18 cellular contexts compared by ENCODE assay signal in the genomic region with DNA sequence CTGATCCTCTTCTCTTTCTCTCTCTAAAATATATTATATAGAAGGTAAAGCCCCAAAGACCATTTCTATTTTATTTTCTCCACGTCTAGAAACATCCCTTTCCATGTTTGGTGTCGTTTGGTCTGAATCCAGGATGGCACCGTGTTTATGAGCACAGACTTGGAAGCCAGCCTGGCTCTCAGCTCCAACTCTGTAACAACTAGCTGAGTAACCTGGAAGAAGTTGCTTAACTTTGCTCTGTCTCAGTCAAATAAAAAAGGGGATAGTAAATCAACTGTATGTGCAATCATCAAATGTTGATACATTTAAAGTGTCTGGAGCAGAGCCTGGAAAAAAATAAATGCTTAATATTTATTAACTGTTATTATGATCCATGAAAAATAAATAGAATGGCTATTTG.
DNase-seq lines count a peak whose midpoint lies in the region; ATAC-seq, FAIRE-seq and TF ChIP-seq lines count a peak whose summit lies in the region.
"Had no signal": no experiment of that assay in that cellular context is flagged by ENCODE, and none has a peak within 500 bp of the region (broad histone marks: within the 10 kb centered on the region; RNA-seq: fewer than 3 reads in every experiment).

No MANE protein-coding gene starts in this region.

- no TSS peak for BruUV-seq in K562 (replicated peaks; lab: Mats Ljungman, UMichigan)

- no peaks in the 10 kb centered on the region for H3K9me1 ChIP-seq in K562 (ENCODE audit: control insufficient read depth, insufficient read depth, low read length)

- DNase-seq in LNCaP clone FGC (ENCODE audit: low read depth) (peak; percentile 86), K562 (ENCODE audit: extremely low read depth in 1 of 4, low spot score in 3 of 4) (no peak), omental fat pad (ENCODE audit: low spot score) (no peak), transverse colon (peak; percentile 14), NCI-H510A treated with DMSO at 0.1 percent for 48 hours (lab: John Stamatoyannopoulos, UW) (no peak), AG20443 (ENCODE audit: low spot score) (no peak), Right ventricle myocardium inferior (ENCODE audit: missing footprints) (no peak), cortex of kidney (lab: John Stamatoyannopoulos, UW) (no peak)
- DNase-seq: ACHN, EL, NCI-H1105, NCI-H146, NCI-H2029, NCI-H2171, NCI-H345, NCI-H524 treated with DMSO at 0.1 percent for 48 hours, Peyer's patch, Right ventricle myocardium superior had no signal

- 33% methylated on average over 3 of the region's 3 CpGs for WGBS in K562 (ENCODE audit: insufficient coverage, low coverage, missing lambda C conversion rate)
- 22 to 34% methylated on average over 3 of the region's 3 CpGs for WGBS in transverse colon (ENCODE audit: low coverage in 1 of 2), 2 donors

- CTCF ChIA-PET in K562 (lab: Yijun Ruan, JAX; ENCODE audit: low intra/inter-chr PET ratio) = no interaction called here

- in situ Hi-C loops in K562 (cut with MboI) = no loop called here
- in situ Hi-C loops in transverse colon (cut with MboI; ENCODE audit: low pct_ligation_motif_present in 1 of 4, low pct_unique_long_range_greater_than_20kb in 1 of 4, low sequenced_read_pairs in 3 of 4) = no loop called here

- H3K9me3 ChIP-seq in K562 (replicated peaks; ENCODE audit: control insufficient read depth, insufficient read depth, low read depth, low read length) (0 out of 2 replicates have a peak, but pooled peaks cover 7% of the 10 kb centered on the region), transverse colon (peaks cover 0 to 8% of the 10 kb centered on the region in 2 donors)
- H3K9me3 ChIP-seq: Peyer's patch had no signal

- no peak overlapping the region for H3K27ac ChIP-seq in K562 (ENCODE audit: extremely low read depth, low read depth, low read length)
- H3K27ac ChIP-seq in transverse colon = no peak overlapping the region
- H3K27ac ChIP-seq: Peyer's patch had no signal

- TF ChIP-seq CTCF in LNCaP clone FGC (IDR thresholded peaks at IDR 0.05; ENCODE audit: control insufficient read depth, extremely low read depth, insufficient read depth) (no peak), K562 (IDR thresholded peaks at IDR 0.05 in 2 of 3, conservative IDR thresholded peaks at IDR 0.05 in 1 of 3; ENCODE audit: insufficient read depth in 2 of 3, low read depth in 1 of 3, low read length in 3 of 3) (no peak), omental fat pad (IDR thresholded peaks at IDR 0.05) (no peak), transverse colon (IDR thresholded peaks at IDR 0.05) (no peak)

- no peak overlapping the region for H3K4me3 ChIP-seq in LNCaP clone FGC (ENCODE audit: low read depth, low read length)
- H3K4me3 ChIP-seq in K562 = no peak overlapping the region
- no peak overlapping the region for H3K4me3 ChIP-seq in transverse colon
- H3K4me3 ChIP-seq: Peyer's patch had no signal

- H3K36me3 ChIP-seq in K562 (ENCODE audit: control insufficient read depth, insufficient read depth, low read length) (no peaks in the 10 kb centered on the region), transverse colon (no peaks in the 10 kb centered on the region)
- H3K36me3 ChIP-seq: Peyer's patch had no signal

- peaks cover 4% of the 10 kb centered on the region for H3K79me2 ChIP-seq in K562 (ENCODE audit: control insufficient read depth, insufficient read depth, low read length)

- no peak overlapping the region for H3K4me2 ChIP-seq in K562 (ENCODE audit: insufficient read depth, low read length)

- peak overlapping the region; percentile 75 for H2AFZ ChIP-seq in K562 (ENCODE audit: low read depth, low read length)

- ATAC-seq in K562 (no peak), omental fat pad (ENCODE audit: low FRiP score) (peak; percentile 73), Right ventricle myocardium inferior (no peak)

- intact Hi-C loops in K562 (cut with micrococcal nuclease) = no loop called here
- intact Hi-C loops in transverse colon (cut with DNase I; ENCODE audit: low total_unique reads) = no loop called here
- intact Hi-C loops in Right ventricle myocardium inferior (cut with DNase I) = no loop called here

- no peak for TF ChIP-seq POLR2A in K562 (conservative IDR thresholded peaks at IDR 0.05)
- TF ChIP-seq POLR2A in transverse colon (IDR thresholded peaks at IDR 0.05) = no peak

- POLR2A ChIA-PET in K562 (lab: Yijun Ruan, JAX) = interaction anchor here (0.9 to 1.1 kb wide), 2 partner anchors 10 to 12 kb away, joined by 3 read pairs; no protein-coding TSS in a partner anchor

- TF ChIP-seq EP300 in K562 (IDR thresholded peaks at IDR 0.05; ENCODE audit: low read length) (no peak), transverse colon (IDR thresholded peaks at IDR 0.05; ENCODE audit: low read depth) (no peak)

- H3K27me3 ChIP-seq in K562 (ENCODE audit: control insufficient read depth in 2 of 2, insufficient read depth in 2 of 2, low read length in 2 of 2) (no peaks in the 10 kb centered on the region), transverse colon (no peaks in the 10 kb centered on the region)
- H3K27me3 ChIP-seq: Peyer's patch had no signal

- H4K20me1 ChIP-seq in K562 (replicated peaks; ENCODE audit: control insufficient read depth, insufficient read depth, low read length) = no peaks in the 10 kb centered on the region

- no peak overlapping the region for H3K9ac ChIP-seq in K562 (ENCODE audit: insufficient read depth in 1 of 2, low read depth in 2 of 2, low read length in 2 of 2)

- no peak for TF ChIP-seq RAD21 in K562 (CRISPR knock-in tag; conservative IDR thresholded peaks at IDR 0.05 in 1 of 2, IDR thresholded peaks at IDR 0.05 in 1 of 2)

- no peak for FAIRE-seq in K562 (lab: Jason Lieb, UNC)

- H3K4me1 ChIP-seq in K562 (replicated peaks in 1 of 2; ENCODE audit: control insufficient read depth in 2 of 2, insufficient read depth in 2 of 2, low read length in 2 of 2) (peaks cover 9 to 13% of the 10 kb centered on the region in 2 experiments; a peak in 4 of 5 replicates), transverse colon (no peaks in the 10 kb centered on the region)

TF ChIP-seq in K562, 482 proteins besides CTCF, POLR2A, EP300 and RAD21:
- TF ChIP-seq, protein P1, sequence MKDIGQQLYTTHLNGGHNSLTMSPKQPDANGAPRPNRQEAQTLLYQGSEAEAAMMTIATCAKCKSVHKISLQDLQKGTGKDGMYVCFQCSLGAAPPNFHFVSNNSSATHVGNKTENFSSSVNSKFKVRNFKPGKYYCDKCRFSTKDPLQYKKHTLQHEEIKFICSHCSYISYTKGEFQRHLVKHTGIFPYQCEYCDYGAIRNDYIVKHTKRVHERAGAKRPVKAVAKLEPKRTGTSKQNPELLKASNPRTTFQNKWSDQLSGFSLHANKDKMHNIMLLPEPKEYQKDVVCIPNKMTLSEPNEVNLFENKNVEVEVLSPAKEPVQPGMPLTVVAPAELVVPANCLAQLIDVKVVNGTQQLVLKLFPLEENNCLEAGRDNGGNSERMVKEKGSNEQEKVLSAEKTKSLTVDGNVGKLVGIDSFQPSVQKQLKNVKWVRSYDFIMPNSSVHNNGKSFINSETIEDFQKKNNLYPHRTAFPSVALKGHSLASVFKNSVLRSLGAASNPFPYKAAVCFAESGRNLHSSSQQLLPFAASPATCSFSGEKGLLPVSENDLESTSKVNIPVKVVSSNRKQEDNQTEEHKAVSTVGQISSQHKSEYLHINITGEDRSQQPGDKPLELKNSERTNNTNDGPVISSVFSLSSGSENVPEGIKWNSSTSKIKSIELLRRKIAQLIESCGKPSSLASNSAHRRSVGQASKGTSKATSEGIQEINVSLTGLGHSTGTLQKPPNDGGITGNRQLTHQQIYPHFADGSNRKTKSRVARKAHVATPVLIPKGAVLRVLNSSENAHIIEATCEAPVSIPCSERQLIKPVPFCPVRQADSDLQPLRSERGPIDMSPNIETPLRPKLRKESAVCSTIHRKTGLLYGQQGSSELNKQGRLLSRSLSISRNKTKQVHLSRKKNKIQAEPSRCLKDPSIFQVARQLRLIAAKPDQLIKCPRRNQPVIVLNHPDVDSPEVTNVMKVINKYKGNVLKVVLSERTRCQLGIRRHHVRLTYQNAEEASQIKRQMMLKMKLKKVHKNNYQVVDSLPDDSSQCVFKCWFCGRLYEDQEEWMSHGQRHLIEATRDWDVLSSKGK (CRISPR knock-in tag; IDR thresholded peaks at IDR 0.05) = no peak
- TF ChIP-seq POU5F1 (IDR thresholded peaks at IDR 0.05; ENCODE audit: borderline replicate concordance, low read depth, low read length, partially characterized antibody) = no peak
- TF ChIP-seq SREBF1 (IDR thresholded peaks at IDR 0.05; ENCODE audit: borderline replicate concordance, low read depth, low read length) = no peak
- no peak for TF ChIP-seq NR3C1 (CRISPR knock-in tag; IDR thresholded peaks at IDR 0.05)
- no peak for TF ChIP-seq ETV5 (CRISPR knock-in tag; IDR thresholded peaks at IDR 0.05; ENCODE audit: low read depth)
- TF ChIP-seq, protein P2, sequence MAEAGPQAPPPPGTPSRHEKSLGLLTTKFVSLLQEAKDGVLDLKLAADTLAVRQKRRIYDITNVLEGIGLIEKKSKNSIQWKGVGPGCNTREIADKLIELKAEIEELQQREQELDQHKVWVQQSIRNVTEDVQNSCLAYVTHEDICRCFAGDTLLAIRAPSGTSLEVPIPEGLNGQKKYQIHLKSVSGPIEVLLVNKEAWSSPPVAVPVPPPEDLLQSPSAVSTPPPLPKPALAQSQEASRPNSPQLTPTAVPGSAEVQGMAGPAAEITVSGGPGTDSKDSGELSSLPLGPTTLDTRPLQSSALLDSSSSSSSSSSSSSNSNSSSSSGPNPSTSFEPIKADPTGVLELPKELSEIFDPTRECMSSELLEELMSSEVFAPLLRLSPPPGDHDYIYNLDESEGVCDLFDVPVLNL (CRISPR knock-in tag; IDR thresholded peaks at IDR 0.05; ENCODE audit: low read depth) = no peak
- TF ChIP-seq CC2D1A (IDR thresholded peaks at IDR 0.05) = no peak
- TF ChIP-seq ZNF146 (CRISPR knock-in tag; IDR thresholded peaks at IDR 0.05; ENCODE audit: unreplicated experiment) = no peak

Comparison
In these comparisons a context has a peak if more than half of its experiments do, and no peak if none do; other contexts are left out.
1. DNase-seq: peak in LNCaP clone FGC (single experiment) and transverse colon (single experiment); none in K562 (0 of 4), omental fat pad (single experiment), NCI-H510A treated with DMSO at 0.1 percent for 48 hours (single experiment), AG20443 (single experiment), Right ventricle myocardium inferior (single experiment) and cortex of kidney (single experiment).